In the genomic region with DNA sequence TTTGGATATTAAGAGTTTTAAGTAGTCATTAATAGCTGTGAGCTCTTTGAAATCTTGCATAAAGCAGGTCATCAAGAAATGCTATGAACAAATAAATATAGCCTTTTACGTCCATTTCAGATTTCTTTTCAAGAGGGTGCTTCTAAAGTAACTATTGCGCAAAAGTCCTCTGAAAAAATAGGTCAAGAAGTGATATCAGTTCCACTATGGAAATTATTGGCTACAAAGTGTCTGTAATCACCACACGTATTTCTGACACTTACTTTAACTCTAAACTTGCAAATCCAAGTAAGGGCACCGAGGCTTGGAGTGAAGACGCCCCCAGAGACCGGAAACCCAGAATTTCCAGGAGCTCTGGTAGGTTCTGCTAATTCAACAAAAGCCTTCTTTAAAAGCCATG, we compare ENCODE assay signal across 32 cellular contexts. TPM values are rescaled to one million over a fixed set of nuclear protein-coding genes. Genes with fewer than 3 reads are reported as not detected.
"Had no signal": no experiment of that assay in that cellular context is flagged by ENCODE, and none has a peak within 500 bp of the region (broad histone marks: within the 10 kb centered on the region; RNA-seq: fewer than 3 reads in every experiment).

No MANE protein-coding gene starts in this region.

- DNase-seq: activated B cell treated with CpG ODN at 0.5 μM for 24 hours; activated CD4-positive, alpha-beta T cell treated with anti-CD3 and anti-CD28 coated beads for 48 hours; activated CD4-positive, alpha-beta T cell treated with anti-CD3 and anti-CD28 coated beads, Interleukin-2, amount 50 U/mL, for 1 hour; activated CD4-positive, alpha-beta T cell treated with anti-CD3 and anti-CD28 coated beads, Interleukin-2, amount 50 U/mL, for 48 hours; activated CD8-positive, alpha-beta memory T cell treated with anti-CD3 and anti-CD28 coated beads for 24 hours; activated CD8-positive, alpha-beta T cell treated with anti-CD3 and anti-CD28 coated beads for 36 hours; activated effector memory CD4-positive, alpha-beta T cell treated with anti-CD3 and anti-CD28 coated beads, Interleukin-2, amount 50 U/mL, for 16 hours; activated naive CD4-positive, alpha-beta T cell treated with anti-CD3 and anti-CD28 coated beads for 36 hours; activated naive CD8-positive, alpha-beta T cell treated with anti-CD3 and anti-CD28 coated beads for 36 hours; activated naive CD8-positive, alpha-beta T cell treated with anti-CD3 and anti-CD28 coated beads, Interleukin-2, amount 50 U/mL, for 24 hours; activated T-cell treated with anti-CD3 and anti-CD28 coated beads, Interleukin-2, amount 50 U/mL, for 4 hours; adrenal gland; central memory CD4-positive, alpha-beta T cell; cerebellar nuclear complex; colonic mucosa; effector CD8-positive, alpha-beta T cell; esophagus squamous epithelium; foreskin melanocyte; heart right ventricle; T1000; WERI-Rb-1 had no signal

- H3K4me3 ChIP-seq: adrenal gland, ascending aorta, breast epithelium, cardiac muscle cell, colonic mucosa, esophagus squamous epithelium, gastroesophageal sphincter, heart right ventricle, hepatocyte had no signal

- H3K4me3 Mint-ChIP-seq: activated B cell treated with CpG ODN at 0.5 μM for 24 hours; activated CD8-positive, alpha-beta T cell treated with anti-CD3 and anti-CD28 coated beads for 36 hours; activated naive CD4-positive, alpha-beta T cell treated with anti-CD3 and anti-CD28 coated beads for 36 hours; activated naive CD4-positive, alpha-beta T cell treated with anti-CD3 and anti-CD28 coated beads, Interleukin-2, amount 50 U/mL, for 24 hours; activated naive CD8-positive, alpha-beta T cell treated with anti-CD3 and anti-CD28 coated beads for 36 hours; activated naive CD8-positive, alpha-beta T cell treated with anti-CD3 and anti-CD28 coated beads, Interleukin-2, amount 50 U/mL, for 24 hours; activated T-cell treated with anti-CD3 and anti-CD28 coated beads, Interleukin-2, amount 50 U/mL, for 4 hours; brain; T-helper 2 cell treated with Interferon-gamma antibody and Interleukin-4, amounts not matched to agents 5 μg/mL and 100 μg/mL, for 36 hours had no signal

- H3K79me2 ChIP-seq: hepatocyte had no signal

- H3K36me3 ChIP-seq: adrenal gland, ascending aorta, breast epithelium, cardiac muscle cell, colonic mucosa, esophagus squamous epithelium, gastroesophageal sphincter, WERI-Rb-1 had no signal

- H3K27me3 Mint-ChIP-seq: brain had no signal

- H3K4me1 Mint-ChIP-seq: activated naive CD4-positive, alpha-beta T cell treated with anti-CD3 and anti-CD28 coated beads, Interleukin-2, amount 50 U/mL, for 24 hours; activated naive CD8-positive, alpha-beta T cell treated with anti-CD3 and anti-CD28 coated beads for 36 hours; activated naive CD8-positive, alpha-beta T cell treated with anti-CD3 and anti-CD28 coated beads, Interleukin-2, amount 50 U/mL, for 24 hours had no signal

- H3K27ac Mint-ChIP-seq: activated B cell treated with CpG ODN at 0.5 μM for 24 hours; activated CD8-positive, alpha-beta T cell treated with anti-CD3 and anti-CD28 coated beads for 36 hours; activated naive CD4-positive, alpha-beta T cell treated with anti-CD3 and anti-CD28 coated beads for 36 hours; activated naive CD8-positive, alpha-beta T cell treated with anti-CD3 and anti-CD28 coated beads for 36 hours; activated naive CD8-positive, alpha-beta T cell treated with anti-CD3 and anti-CD28 coated beads, Interleukin-2, amount 50 U/mL, for 24 hours; activated T-helper 2 cell treated with anti-CD3 and anti-CD28 coated beads, Interferon-gamma antibody, Interleukin-2, Interleukin-4, amounts not matched to agents 10 μg/mL and 5 μg/mL and 100 μg/mL, durations not matched to agents 14 hours and 24 hours and 36 hours; brain; T-helper 2 cell treated with Interferon-gamma antibody and Interleukin-4, amounts not matched to agents 5 μg/mL and 100 μg/mL, for 36 hours had no signal

- H3K27me3 ChIP-seq: adrenal gland, ascending aorta, breast epithelium, cardiac muscle cell, colonic mucosa, esophagus squamous epithelium, gastroesophageal sphincter, heart right ventricle, hepatocyte had no signal

- H2AFZ ChIP-seq: hepatocyte had no signal

- H3K9me3 Mint-ChIP-seq: activated B cell treated with CpG ODN at 0.5 μM for 24 hours; activated CD8-positive, alpha-beta T cell treated with anti-CD3 and anti-CD28 coated beads for 36 hours; activated naive CD4-positive, alpha-beta T cell treated with anti-CD3 and anti-CD28 coated beads for 36 hours; activated naive CD4-positive, alpha-beta T cell treated with anti-CD3 and anti-CD28 coated beads, Interleukin-2, amount 50 U/mL, for 24 hours; activated naive CD8-positive, alpha-beta T cell treated with anti-CD3 and anti-CD28 coated beads for 36 hours; activated naive CD8-positive, alpha-beta T cell treated with anti-CD3 and anti-CD28 coated beads, Interleukin-2, amount 50 U/mL, for 24 hours; activated T-cell treated with anti-CD3 and anti-CD28 coated beads, Interleukin-2, amount 50 U/mL, for 4 hours; activated T-helper 2 cell treated with anti-CD3 and anti-CD28 coated beads, Interferon-gamma antibody, Interleukin-2, Interleukin-4, amounts not matched to agents 10 μg/mL and 5 μg/mL and 100 μg/mL, durations not matched to agents 14 hours and 24 hours and 36 hours; T-helper 2 cell treated with Interferon-gamma antibody and Interleukin-4, amounts not matched to agents 5 μg/mL and 100 μg/mL, for 36 hours had no signal

- ATAC-seq: activated CD4-positive, CD25-positive, alpha-beta regulatory T cell treated with anti-CD3 and anti-CD28 coated beads, Interleukin-2, amount 50 U/mL, for 24 hours; activated CD8-positive, alpha-beta T cell treated with anti-CD3 and anti-CD28 coated beads for 36 hours; activated naive CD8-positive, alpha-beta T cell treated with anti-CD3 and anti-CD28 coated beads, Interleukin-2, amount 50 U/mL, for 24 hours; activated T-cell treated with anti-CD3 and anti-CD28 coated beads, Interleukin-2, amount 50 U/mL, for 4 hours; gastroesophageal sphincter; heart right ventricle had no signal

- H3K9me3 ChIP-seq: adrenal gland, ascending aorta, breast epithelium, colonic mucosa, esophagus squamous epithelium, gastroesophageal sphincter, heart right ventricle had no signal

- H3K4me1 ChIP-seq: adrenal gland, ascending aorta, breast epithelium, colonic mucosa, esophagus squamous epithelium, gastroesophageal sphincter had no signal

- H3K36me3 Mint-ChIP-seq: activated naive CD4-positive, alpha-beta T cell treated with anti-CD3 and anti-CD28 coated beads, Interleukin-2, amount 50 U/mL, for 24 hours; activated naive CD8-positive, alpha-beta T cell treated with anti-CD3 and anti-CD28 coated beads for 36 hours; brain had no signal

- H3K27ac ChIP-seq: adrenal gland, ascending aorta, breast epithelium, cardiac muscle cell, colonic mucosa, epithelial cell of prostate, esophagus squamous epithelium, gastroesophageal sphincter, heart right ventricle, hepatocyte, WERI-Rb-1 had no signal

- H3K4me2 ChIP-seq: hepatocyte had no signal

RNA-seq across cellular contexts. Expression of a gene that starts 44.9 kb away (rescaled TPM):
- total RNA-seq: activated CD8-positive, alpha-beta T cell treated with anti-CD3 and anti-CD28 coated beads for 36 hours had no signal
